ENCODE assay signal across 1 cellular context in the genomic region with DNA sequence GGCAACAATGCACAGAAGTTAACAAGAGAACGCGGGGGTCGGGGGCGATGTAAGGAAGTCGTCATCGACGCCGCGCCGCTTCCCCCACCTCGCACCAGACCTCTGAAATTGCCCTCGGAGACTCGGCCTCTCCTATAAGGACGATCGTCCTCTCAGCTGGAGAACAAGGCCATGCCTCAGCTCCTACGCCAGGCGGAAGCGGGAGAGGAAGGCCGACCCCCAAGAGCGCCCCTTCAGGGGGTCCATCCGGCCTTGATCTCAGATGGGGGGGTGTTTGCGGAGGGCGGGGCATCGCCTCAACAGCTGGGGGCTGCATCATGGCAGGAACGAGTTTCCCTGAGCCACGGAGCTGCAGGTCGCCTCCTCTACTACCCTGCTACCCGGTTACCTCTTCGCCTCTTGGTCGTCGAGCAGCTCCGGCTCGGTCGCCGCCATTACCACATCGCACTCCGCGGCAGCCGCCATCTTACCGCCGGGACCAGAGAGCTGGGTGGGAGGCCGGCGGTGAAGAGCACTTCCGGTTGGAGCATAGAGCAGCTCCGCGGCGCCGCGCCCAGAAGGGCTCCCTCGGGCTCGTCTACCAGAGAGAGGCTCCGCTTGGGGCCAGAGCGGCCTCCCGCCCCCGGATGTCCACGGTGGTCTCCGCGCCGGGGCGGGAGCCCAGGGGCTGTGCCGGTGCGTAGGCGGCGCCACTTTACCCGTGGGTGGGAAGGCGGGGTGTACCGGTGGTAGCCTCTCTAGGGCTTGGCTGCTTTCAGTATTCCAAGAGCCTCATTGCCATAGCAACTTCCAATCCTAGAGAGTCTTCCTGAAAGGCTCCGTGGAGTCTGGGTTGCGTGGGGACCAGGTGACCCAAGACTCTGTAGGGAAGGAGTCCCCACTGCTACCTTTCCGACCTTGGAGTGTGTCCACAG.
TF ChIP-seq lines count a peak whose summit lies in the region.

A gene with protein sequence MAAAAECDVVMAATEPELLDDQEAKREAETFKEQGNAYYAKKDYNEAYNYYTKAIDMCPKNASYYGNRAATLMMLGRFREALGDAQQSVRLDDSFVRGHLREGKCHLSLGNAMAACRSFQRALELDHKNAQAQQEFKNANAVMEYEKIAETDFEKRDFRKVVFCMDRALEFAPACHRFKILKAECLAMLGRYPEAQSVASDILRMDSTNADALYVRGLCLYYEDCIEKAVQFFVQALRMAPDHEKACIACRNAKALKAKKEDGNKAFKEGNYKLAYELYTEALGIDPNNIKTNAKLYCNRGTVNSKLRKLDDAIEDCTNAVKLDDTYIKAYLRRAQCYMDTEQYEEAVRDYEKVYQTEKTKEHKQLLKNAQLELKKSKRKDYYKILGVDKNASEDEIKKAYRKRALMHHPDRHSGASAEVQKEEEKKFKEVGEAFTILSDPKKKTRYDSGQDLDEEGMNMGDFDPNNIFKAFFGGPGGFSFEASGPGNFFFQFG (minus strand): TSS at position 488 of the 914 bp plus-strand sequence. CDS start 23 bp downstream, at position 465.

TF ChIP-seq in HepG2, 621 proteins besides CTCF, POLR2A, EP300 and RAD21 (continued from another document and continues in another):
- TF ChIP-seq, protein P1, sequence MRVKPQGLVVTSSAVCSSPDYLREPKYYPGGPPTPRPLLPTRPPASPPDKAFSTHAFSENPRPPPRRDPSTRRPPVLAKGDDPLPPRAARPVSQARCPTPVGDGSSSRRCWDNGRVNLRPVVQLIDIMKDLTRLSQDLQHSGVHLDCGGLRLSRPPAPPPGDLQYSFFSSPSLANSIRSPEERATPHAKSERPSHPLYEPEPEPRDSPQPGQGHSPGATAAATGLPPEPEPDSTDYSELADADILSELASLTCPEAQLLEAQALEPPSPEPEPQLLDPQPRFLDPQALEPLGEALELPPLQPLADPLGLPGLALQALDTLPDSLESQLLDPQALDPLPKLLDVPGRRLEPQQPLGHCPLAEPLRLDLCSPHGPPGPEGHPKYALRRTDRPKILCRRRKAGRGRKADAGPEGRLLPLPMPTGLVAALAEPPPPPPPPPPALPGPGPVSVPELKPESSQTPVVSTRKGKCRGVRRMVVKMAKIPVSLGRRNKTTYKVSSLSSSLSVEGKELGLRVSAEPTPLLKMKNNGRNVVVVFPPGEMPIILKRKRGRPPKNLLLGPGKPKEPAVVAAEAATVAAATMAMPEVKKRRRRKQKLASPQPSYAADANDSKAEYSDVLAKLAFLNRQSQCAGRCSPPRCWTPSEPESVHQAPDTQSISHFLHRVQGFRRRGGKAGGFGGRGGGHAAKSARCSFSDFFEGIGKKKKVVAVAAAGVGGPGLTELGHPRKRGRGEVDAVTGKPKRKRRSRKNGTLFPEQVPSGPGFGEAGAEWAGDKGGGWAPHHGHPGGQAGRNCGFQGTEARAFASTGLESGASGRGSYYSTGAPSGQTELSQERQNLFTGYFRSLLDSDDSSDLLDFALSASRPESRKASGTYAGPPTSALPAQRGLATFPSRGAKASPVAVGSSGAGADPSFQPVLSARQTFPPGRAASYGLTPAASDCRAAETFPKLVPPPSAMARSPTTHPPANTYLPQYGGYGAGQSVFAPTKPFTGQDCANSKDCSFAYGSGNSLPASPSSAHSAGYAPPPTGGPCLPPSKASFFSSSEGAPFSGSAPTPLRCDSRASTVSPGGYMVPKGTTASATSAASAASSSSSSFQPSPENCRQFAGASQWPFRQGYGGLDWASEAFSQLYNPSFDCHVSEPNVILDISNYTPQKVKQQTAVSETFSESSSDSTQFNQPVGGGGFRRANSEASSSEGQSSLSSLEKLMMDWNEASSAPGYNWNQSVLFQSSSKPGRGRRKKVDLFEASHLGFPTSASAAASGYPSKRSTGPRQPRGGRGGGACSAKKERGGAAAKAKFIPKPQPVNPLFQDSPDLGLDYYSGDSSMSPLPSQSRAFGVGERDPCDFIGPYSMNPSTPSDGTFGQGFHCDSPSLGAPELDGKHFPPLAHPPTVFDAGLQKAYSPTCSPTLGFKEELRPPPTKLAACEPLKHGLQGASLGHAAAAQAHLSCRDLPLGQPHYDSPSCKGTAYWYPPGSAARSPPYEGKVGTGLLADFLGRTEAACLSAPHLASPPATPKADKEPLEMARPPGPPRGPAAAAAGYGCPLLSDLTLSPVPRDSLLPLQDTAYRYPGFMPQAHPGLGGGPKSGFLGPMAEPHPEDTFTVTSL (CRISPR knock-in tag; IDR thresholded peaks at IDR 0.05; ENCODE audit: borderline replicate concordance) = peak; percentile 71; the same call in 1 of the 2 replicates
- peak; percentile 98 for TF ChIP-seq ZNF605 (CRISPR knock-in tag; IDR thresholded peaks at IDR 0.05)
- peak; percentile 62; the same call in 1 of the 2 replicates for TF ChIP-seq HOXD1 (CRISPR knock-in tag; IDR thresholded peaks at IDR 0.05)
- no peak for TF ChIP-seq CHD2 (IDR thresholded peaks at IDR 0.05; ENCODE audit: low read depth, low read length)
- peak; percentile 72; the same call in 1 of the 2 replicates for TF ChIP-seq ZNF30 (CRISPR knock-in tag; IDR thresholded peaks at IDR 0.05)
- TF ChIP-seq LCORL (IDR thresholded peaks at IDR 0.05) = no peak
- TF ChIP-seq LCORL (CRISPR knock-in tag; IDR thresholded peaks at IDR 0.05) = peak; percentile 75
- TF ChIP-seq, protein P2, sequence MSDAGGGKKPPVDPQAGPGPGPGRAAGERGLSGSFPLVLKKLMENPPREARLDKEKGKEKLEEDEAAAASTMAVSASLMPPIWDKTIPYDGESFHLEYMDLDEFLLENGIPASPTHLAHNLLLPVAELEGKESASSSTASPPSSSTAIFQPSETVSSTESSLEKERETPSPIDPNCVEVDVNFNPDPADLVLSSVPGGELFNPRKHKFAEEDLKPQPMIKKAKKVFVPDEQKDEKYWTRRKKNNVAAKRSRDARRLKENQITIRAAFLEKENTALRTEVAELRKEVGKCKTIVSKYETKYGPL (CRISPR knock-in tag; IDR thresholded peaks at IDR 0.05) = 0 out of 2 replicates have a peak, but pooled peaks have one; percentile 12
- TF ChIP-seq ZFP82 (CRISPR knock-in tag; IDR thresholded peaks at IDR 0.05; ENCODE audit: borderline replicate concordance) = peak; percentile 96
- peak; percentile 82; the same call in 1 of the 3 replicates for TF ChIP-seq MXI1 (IDR thresholded peaks at IDR 0.05; ENCODE audit: borderline replicate concordance, low read depth, low read length)
- TF ChIP-seq NCOR1 (IDR thresholded peaks at IDR 0.05; ENCODE audit: borderline replicate concordance, low read length) = no peak
- TF ChIP-seq, protein P3, sequence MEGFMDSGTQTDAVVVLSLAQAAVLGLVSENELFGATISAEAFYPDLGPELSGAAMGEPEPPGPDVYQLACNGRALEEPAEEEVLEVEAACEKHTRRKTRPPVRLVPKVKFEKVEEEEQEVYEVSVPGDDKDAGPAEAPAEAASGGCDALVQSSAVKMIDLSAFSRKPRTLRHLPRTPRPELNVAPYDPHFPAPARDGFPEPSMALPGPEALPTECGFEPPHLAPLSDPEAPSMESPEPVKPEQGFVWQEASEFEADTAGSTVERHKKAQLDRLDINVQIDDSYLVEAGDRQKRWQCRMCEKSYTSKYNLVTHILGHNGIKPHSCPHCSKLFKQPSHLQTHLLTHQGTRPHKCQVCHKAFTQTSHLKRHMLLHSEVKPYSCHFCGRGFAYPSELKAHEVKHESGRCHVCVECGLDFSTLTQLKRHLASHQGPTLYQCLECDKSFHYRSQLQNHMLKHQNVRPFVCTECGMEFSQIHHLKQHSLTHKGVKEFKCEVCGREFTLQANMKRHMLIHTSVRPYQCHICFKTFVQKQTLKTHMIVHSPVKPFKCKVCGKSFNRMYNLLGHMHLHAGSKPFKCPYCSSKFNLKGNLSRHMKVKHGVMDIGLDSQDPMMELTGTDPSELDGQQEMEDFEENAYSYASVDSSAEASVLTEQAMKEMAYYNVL (CRISPR knock-in tag; IDR thresholded peaks at IDR 0.05; ENCODE audit: borderline replicate concordance) = peak; percentile 93
- peak; percentile 86 for TF ChIP-seq RFXANK (CRISPR knock-in tag; IDR thresholded peaks at IDR 0.05)
- no peak for TF ChIP-seq DPF2 (CRISPR knock-in tag; IDR thresholded peaks at IDR 0.05; ENCODE audit: borderline replicate concordance, low read depth)
- peak; percentile 87; the same call in 1 of the 2 replicates for TF ChIP-seq ZNF264 (CRISPR knock-in tag; IDR thresholded peaks at IDR 0.05)
- TF ChIP-seq STAT5B (CRISPR knock-in tag; IDR thresholded peaks at IDR 0.05) = no peak
- TF ChIP-seq, protein P4, sequence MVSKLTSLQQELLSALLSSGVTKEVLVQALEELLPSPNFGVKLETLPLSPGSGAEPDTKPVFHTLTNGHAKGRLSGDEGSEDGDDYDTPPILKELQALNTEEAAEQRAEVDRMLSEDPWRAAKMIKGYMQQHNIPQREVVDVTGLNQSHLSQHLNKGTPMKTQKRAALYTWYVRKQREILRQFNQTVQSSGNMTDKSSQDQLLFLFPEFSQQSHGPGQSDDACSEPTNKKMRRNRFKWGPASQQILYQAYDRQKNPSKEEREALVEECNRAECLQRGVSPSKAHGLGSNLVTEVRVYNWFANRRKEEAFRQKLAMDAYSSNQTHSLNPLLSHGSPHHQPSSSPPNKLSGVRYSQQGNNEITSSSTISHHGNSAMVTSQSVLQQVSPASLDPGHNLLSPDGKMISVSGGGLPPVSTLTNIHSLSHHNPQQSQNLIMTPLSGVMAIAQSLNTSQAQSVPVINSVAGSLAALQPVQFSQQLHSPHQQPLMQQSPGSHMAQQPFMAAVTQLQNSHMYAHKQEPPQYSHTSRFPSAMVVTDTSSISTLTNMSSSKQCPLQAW (CRISPR knock-in tag; IDR thresholded peaks at IDR 0.05) = peak; percentile 92
- TF ChIP-seq HCFC1 (IDR thresholded peaks at IDR 0.05; ENCODE audit: low read depth, low read length) = peak; percentile 68
- TF ChIP-seq NBN (conservative IDR thresholded peaks at IDR 0.05) = no peak
- TF ChIP-seq ZNF556 (CRISPR knock-in tag; IDR thresholded peaks at IDR 0.05; ENCODE audit: borderline replicate concordance) = peak; percentile 94
- peak; percentile 83 for TF ChIP-seq FOXK1 (CRISPR knock-in tag; IDR thresholded peaks at IDR 0.05; ENCODE audit: borderline replicate concordance, low read depth)
- no peak for TF ChIP-seq TCF12 (IDR thresholded peaks at IDR 0.05)
- peak; percentile 89; the same call in 1 of the 2 replicates for TF ChIP-seq TCF12 (CRISPR knock-in tag; IDR thresholded peaks at IDR 0.05)
- peak; percentile 62; the same call in 1 of the 2 replicates for TF ChIP-seq PITX1 (CRISPR knock-in tag; IDR thresholded peaks at IDR 0.05)
- TF ChIP-seq, protein P5, sequence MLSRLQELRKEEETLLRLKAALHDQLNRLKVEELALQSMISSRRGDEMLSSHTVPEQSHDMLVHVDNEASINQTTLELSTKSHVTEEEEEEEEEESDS (CRISPR knock-in tag; IDR thresholded peaks at IDR 0.05; ENCODE audit: borderline replicate concordance) = peak; percentile 60; the same call in 1 of the 2 replicates
- no peak; the same call in 1 of the 2 replicates for TF ChIP-seq SIX1 (CRISPR knock-in tag; IDR thresholded peaks at IDR 0.05; ENCODE audit: borderline replicate concordance)
- TF ChIP-seq SRF (IDR thresholded peaks at IDR 0.05; ENCODE audit: low read depth, low read length) = no peak
- peak; percentile 100 for TF ChIP-seq GABPB1 (CRISPR knock-in tag; IDR thresholded peaks at IDR 0.05)
- TF ChIP-seq ZNF780A (CRISPR knock-in tag; IDR thresholded peaks at IDR 0.05) = no peak
- TF ChIP-seq, protein P6, sequence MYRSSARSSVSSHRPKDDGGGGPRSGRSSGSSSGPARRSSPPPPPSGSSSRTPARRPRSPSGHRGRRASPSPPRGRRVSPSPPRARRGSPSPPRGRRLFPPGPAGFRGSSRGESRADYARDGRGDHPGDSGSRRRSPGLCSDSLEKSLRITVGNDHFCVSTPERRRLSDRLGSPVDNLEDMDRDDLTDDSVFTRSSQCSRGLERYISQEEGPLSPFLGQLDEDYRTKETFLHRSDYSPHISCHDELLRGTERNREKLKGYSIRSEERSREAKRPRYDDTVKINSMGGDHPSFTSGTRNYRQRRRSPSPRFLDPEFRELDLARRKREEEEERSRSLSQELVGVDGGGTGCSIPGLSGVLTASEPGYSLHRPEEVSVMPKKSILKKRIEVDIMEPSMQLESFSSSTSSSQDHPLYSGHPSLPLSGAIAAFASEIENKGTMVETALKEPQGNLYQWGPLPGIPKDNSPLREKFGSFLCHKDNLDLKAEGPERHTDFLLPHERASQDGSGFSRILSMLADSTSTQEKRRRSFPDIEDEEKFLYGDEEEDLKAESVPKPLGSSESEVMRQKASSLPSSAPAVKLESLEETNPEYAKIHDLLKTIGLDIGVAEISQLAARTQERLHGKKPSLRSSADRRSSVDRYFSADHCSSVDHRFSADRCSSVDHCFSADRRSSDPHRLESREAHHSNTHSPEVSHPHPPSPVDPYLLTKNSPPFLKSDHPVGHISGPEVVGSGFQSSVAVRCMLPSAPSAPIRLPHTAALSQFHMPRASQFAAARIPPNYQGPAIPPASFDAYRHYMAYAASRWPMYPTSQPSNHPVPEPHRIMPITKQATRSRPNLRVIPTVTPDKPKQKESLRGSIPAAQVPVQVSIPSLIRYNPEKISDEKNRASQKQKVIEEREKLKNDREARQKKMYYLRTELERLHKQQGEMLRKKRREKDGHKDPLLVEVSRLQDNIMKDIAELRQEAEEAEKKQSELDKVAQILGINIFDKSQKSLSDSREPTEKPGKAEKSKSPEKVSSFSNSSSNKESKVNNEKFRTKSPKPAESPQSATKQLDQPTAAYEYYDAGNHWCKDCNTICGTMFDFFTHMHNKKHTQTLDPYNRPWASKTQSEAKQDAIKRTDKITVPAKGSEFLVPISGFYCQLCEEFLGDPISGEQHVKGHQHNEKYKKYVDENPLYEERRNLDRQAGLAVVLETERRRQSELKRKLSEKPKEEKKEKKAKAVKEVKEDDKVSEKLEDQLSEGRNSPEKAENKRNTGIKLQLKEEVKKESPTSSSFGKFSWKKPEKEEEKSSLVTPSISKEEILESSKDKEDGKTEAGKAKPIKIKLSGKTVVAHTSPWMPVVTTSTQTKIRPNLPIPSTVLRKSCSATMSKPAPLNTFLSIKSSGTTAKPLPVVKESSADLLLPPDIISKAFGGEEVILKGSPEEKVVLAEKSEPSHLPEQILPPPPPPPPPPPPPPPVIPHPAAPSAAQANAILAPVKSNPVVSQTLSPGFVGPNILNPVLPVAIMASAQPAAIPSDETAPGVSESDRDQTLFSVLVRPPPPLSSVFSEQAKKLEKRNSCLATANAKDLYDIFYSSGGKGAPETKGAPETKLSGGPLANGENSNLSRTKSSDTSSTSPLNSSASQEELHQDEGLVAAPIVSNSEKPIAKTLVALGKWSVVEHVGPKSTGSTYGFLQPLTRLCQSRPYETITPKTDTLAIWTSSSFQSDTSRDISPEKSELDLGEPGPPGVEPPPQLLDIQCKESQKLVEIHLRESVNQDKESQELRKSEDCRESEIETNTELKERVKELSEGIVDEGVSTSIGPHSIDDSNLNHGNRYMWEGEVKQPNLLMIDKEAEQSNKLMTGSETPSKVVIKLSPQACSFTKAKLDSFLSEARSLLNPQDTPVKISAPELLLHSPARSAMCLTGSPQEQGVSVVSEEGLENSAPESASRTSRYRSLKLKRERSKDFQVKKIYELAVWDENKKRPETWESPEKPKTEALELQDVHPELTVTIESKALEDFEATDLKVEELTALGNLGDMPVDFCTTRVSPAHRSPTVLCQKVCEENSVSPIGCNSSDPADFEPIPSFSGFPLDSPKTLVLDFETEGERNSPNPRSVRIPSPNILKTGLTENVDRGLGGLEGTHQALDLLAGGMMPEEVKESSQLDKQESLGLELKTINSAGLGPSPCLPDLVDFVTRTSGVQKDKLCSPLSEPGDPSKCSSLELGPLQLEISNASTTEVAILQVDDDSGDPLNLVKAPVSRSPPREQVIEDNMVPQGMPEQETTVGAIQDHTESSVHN (CRISPR knock-in tag; IDR thresholded peaks at IDR 0.05) = peak; percentile 68; the same call in 1 of the 2 replicates
- no peak for TF ChIP-seq HOXA9 (CRISPR knock-in tag; IDR thresholded peaks at IDR 0.05; ENCODE audit: borderline replicate concordance)
- TF ChIP-seq RAD51 (IDR thresholded peaks at IDR 0.05; ENCODE audit: borderline replicate concordance) = no peak
